9 cellular contexts compared by ENCODE assay signal in genomic region chr19:18425515-18426415, GRCh38. TPM values are rescaled to one million over a fixed set of nuclear protein-coding genes. Genes with fewer than 3 reads are reported as not detected.
DNase-seq lines count a peak whose midpoint lies in the region; ATAC-seq and TF ChIP-seq lines count a peak whose summit lies in the region.
"Had no signal": no experiment of that assay in that cellular context is flagged by ENCODE, and none has a peak within 500 bp of the region (broad histone marks: within the 10 kb centered on the region; RNA-seq: fewer than 3 reads in every experiment).

No MANE protein-coding gene starts in this region.

- peak overlapping the region in 1 of 2 experiments; percentile 47; a peak in 3 of 4 replicates for H3K27ac ChIP-seq in SK-N-SH (ENCODE audit: low read depth in 2 of 2, low read length in 1 of 2)

- peaks cover 50% of the 10 kb centered on the region for H4K20me1 ChIP-seq in SK-N-SH (ENCODE audit: insufficient read depth)

- no peak for TF ChIP-seq EP300 in SK-N-SH (IDR thresholded peaks at IDR 0.05; ENCODE audit: borderline replicate concordance in 1 of 2, low read depth in 1 of 2, low read length in 1 of 2)

- DNase-seq in EH (ENCODE audit: low read depth) = peak; percentile 78
- no peak for DNase-seq in SK-N-SH
- peak; percentile 60 for DNase-seq in fibroblast of mammary gland (ENCODE audit: low read depth)
- DNase-seq in sciatic nerve (ENCODE audit: low spot score) = no peak
- no peak for DNase-seq in HAP-1 (ENCODE audit: low spot score in 2 of 2)
- DNase-seq in globus pallidus (ENCODE audit: low spot score) = no peak
- DNase-seq: NCI-H1436 had no signal

- peaks cover 51% of the 10 kb centered on the region for H3K79me2 ChIP-seq in SK-N-SH (ENCODE audit: insufficient read depth)

- 86% methylated on average over 17 of the region's 18 CpGs for WGBS in SK-N-SH (ENCODE audit: low lambda C conversion rate)

- in situ Hi-C loops in HAP-1 (cut with MboI; ENCODE audit: low sequenced_read_pairs) = no loop called here

- TF ChIP-seq CTCF in SK-N-SH (IDR thresholded peaks at IDR 0.05) = no peak
- TF ChIP-seq CTCF in fibroblast of mammary gland (conservative IDR thresholded peaks at IDR 0.05; ENCODE audit: control insufficient read depth, insufficient read depth, low read depth, low read length) = peak; percentile 16

- no peaks in the 10 kb centered on the region for H3F3A ChIP-seq in SK-N-SH (replicated peaks; ENCODE audit: insufficient read depth)

- H3K4me1 ChIP-seq in SK-N-SH (ENCODE audit: control insufficient read depth in 1 of 2, insufficient read depth in 2 of 2, low read depth in 1 of 2, low read length in 1 of 2) (peaks cover 23 to 52% of the 10 kb centered on the region in 2 experiments; a peak in 2 of 4 replicates), HAP-1 (peaks cover 6% of the 10 kb centered on the region; the same call in 1 of the 2 replicates)

- H3K4me3 ChIP-seq in SK-N-SH (ENCODE audit: low read depth in 2 of 2, low read length in 1 of 2) (no peak overlapping the region), fibroblast of mammary gland (ENCODE audit: control insufficient read depth, low read depth, low read length) (no peak overlapping the region), HAP-1 (no peak overlapping the region)

- H2AFZ ChIP-seq in SK-N-SH (ENCODE audit: low read depth) = no peak overlapping the region

- no peaks in the 10 kb centered on the region for H3K9me3 ChIP-seq in SK-N-SH
- no peaks in the 10 kb centered on the region for H3K9me3 ChIP-seq in HAP-1

- no peaks in the 10 kb centered on the region for H3K27me3 ChIP-seq in SK-N-SH (ENCODE audit: insufficient read depth)
- no peaks in the 10 kb centered on the region for H3K27me3 ChIP-seq in HAP-1 (ENCODE audit: low read depth)

- no peak for TF ChIP-seq RAD21 in SK-N-SH (IDR thresholded peaks at IDR 0.05; ENCODE audit: low read length)

- POLR2A ChIA-PET in SK-N-SH (lab: Yijun Ruan, JAX) = interaction anchor here (0.8 kb wide), 1 partner anchor 13 kb away, joined by 3 read pairs; no protein-coding TSS in a partner anchor

- peak overlapping the region; percentile 52; the same call in 1 of the 2 replicates for H3K4me2 ChIP-seq in SK-N-SH

- H3K9me2 ChIP-seq in SK-N-SH = no peaks in the 10 kb centered on the region

- CTCF ChIA-PET in SK-N-SH (lab: Yijun Ruan, JAX) = interaction anchor here (0.6 to 1.3 kb wide), 4 partner anchors 15 to 147 kb away, joined by 3 to 6 read pairs (median 4); no protein-coding TSS in a partner anchor

- H3K36me3 ChIP-seq in SK-N-SH (replicated peaks in 1 of 2; ENCODE audit: control insufficient read depth in 1 of 2, insufficient read depth in 2 of 2, low read length in 1 of 2) (peaks cover 0 to 9% of the 10 kb centered on the region in 2 experiments), HAP-1 (replicated peaks) (peaks cover 3% of the 10 kb centered on the region; the same call in 1 of the 2 replicates)

- intact Hi-C loops in sciatic nerve (cut with DNase I) = no loop called here

- no peak overlapping the region for H3K9ac ChIP-seq in SK-N-SH

- peak; percentile 52 for ATAC-seq in sciatic nerve
- no peak for ATAC-seq in GM21381 (IDR thresholded peaks at IDR 0.05; ENCODE audit: unreplicated experiment)
- no peak for ATAC-seq in GM19035 (IDR thresholded peaks at IDR 0.05; ENCODE audit: unreplicated experiment)

TF ChIP-seq in SK-N-SH, 30 proteins besides CTCF, POLR2A, EP300 and RAD21:
- TF ChIP-seq NFIC (IDR thresholded peaks at IDR 0.05; ENCODE audit: borderline replicate concordance) = no peak
- TF ChIP-seq TCF12 (IDR thresholded peaks at IDR 0.05) = no peak
- TF ChIP-seq ZBTB33 (IDR thresholded peaks at IDR 0.05; ENCODE audit: borderline replicate concordance, low read depth) = no peak
- TF ChIP-seq MAX (IDR thresholded peaks at IDR 0.05; ENCODE audit: low read depth) = no peak
- no peak for TF ChIP-seq FOSL2 (IDR thresholded peaks at IDR 0.05; ENCODE audit: borderline replicate concordance, low read depth)
- no peak for TF ChIP-seq TEAD4 (IDR thresholded peaks at IDR 0.05; ENCODE audit: borderline replicate concordance, insufficient read depth)
- no peak for TF ChIP-seq EZH2phosphoT487 (IDR thresholded peaks at IDR 0.05; ENCODE audit: borderline replicate concordance, low read depth)
- no peak for TF ChIP-seq YY1 (IDR thresholded peaks at IDR 0.05; ENCODE audit: low read depth)
- TF ChIP-seq TAF1 (IDR thresholded peaks at IDR 0.05; ENCODE audit: borderline replicate concordance, low read depth, low read length) = no peak
- TF ChIP-seq CHD2 (IDR thresholded peaks at IDR 0.05; ENCODE audit: low read length, partially characterized antibody) = no peak
- TF ChIP-seq SMC3 (IDR thresholded peaks at IDR 0.05; ENCODE audit: low read depth, low read length) = no peak
- TF ChIP-seq ELF1 (IDR thresholded peaks at IDR 0.05) = no peak
- TF ChIP-seq PBX3 (IDR thresholded peaks at IDR 0.05) = no peak
- TF ChIP-seq RFX5 (IDR thresholded peaks at IDR 0.05; ENCODE audit: low read length) = no peak
- TF ChIP-seq FOXJ3 (CRISPR knock-in tag; IDR thresholded peaks at IDR 0.05) = no peak
- TF ChIP-seq GATA2 (CRISPR knock-in tag; IDR thresholded peaks at IDR 0.05) = no peak
- no peak for TF ChIP-seq MEF2A (IDR thresholded peaks at IDR 0.05; ENCODE audit: borderline replicate concordance, low read depth)

RNA-seq across cellular contexts. Expression of gene SSBP4, which starts 6.6 kb away (rescaled TPM):
- 22.5 and 24.9 TPM in 2 replicates for polyA plus RNA-seq in SK-N-SH (2012; rRNA removed)
- 12.4 and 23.4 TPM in 2 replicates for polyA plus RNA-seq in SK-N-SH (2012; cell fraction: cytosol; rRNA removed)
- polyA plus RNA-seq in SK-N-SH (2012; cell fraction: nucleus; rRNA removed) = 89.0 and 178 TPM in 2 replicates
- total RNA-seq in sciatic nerve = 82.5 TPM

RNA-seq across cellular contexts. Expression of gene ISYNA1, which starts 12.2 kb away (rescaled TPM):
- 48.0 and 49.4 TPM in 2 replicates for polyA plus RNA-seq in SK-N-SH (2012; rRNA removed)
- 10.9 and 17.3 TPM in 2 replicates for polyA plus RNA-seq in SK-N-SH (2012; cell fraction: cytosol; rRNA removed)
- polyA plus RNA-seq in SK-N-SH (2012; cell fraction: nucleus; rRNA removed) = 216 and 280 TPM in 2 replicates
- 112 TPM for total RNA-seq in sciatic nerve

RNA-seq across cellular contexts. Expression of gene LRRC25, which starts 28.3 kb away (rescaled TPM):
- polyA plus RNA-seq in SK-N-SH (2012; rRNA removed) = not detected in 2 replicates
- not detected in 2 replicates for polyA plus RNA-seq in SK-N-SH (2012; cell fraction: cytosol; rRNA removed)
- polyA plus RNA-seq in SK-N-SH (2012; cell fraction: nucleus; rRNA removed) = not detected in 2 replicates
- total RNA-seq in sciatic nerve = 8.2 TPM

RNA-seq across cellular contexts. Expression of gene GDF15, which starts 39.8 kb away (rescaled TPM):
- 74.1 and 129 TPM in 2 replicates for polyA plus RNA-seq in SK-N-SH (2012; rRNA removed)
- 48.5 and 76.8 TPM in 2 replicates for polyA plus RNA-seq in SK-N-SH (2012; cell fraction: cytosol; rRNA removed)
- 193 and 251 TPM in 2 replicates for polyA plus RNA-seq in SK-N-SH (2012; cell fraction: nucleus; rRNA removed)
- 8.3 TPM for total RNA-seq in sciatic nerve

Comparison
In these comparisons a context has a peak if more than half of its experiments do, and no peak if none do; other contexts are left out.
1. DNase-seq: peak in EH (single experiment) and fibroblast of mammary gland (single experiment); none in SK-N-SH (single experiment), sciatic nerve (single experiment), HAP-1 (0 of 2) and globus pallidus (single experiment).